ENCODE assay signal across 9 cellular contexts in genomic region chr3:153290278-153291015, GRCh38.
DNase-seq lines count a peak whose midpoint lies in the region; ATAC-seq and TF ChIP-seq lines count a peak whose summit lies in the region.
"Had no signal": no experiment of that assay in that cellular context is flagged by ENCODE, and none has a peak within 500 bp of the region (broad histone marks: within the 10 kb centered on the region; RNA-seq: fewer than 3 reads in every experiment).

No MANE protein-coding gene starts in this region.

- no peak overlapping the region for H4K8ac ChIP-seq in mesendoderm (ENCODE audit: low read depth, low read length)

- H3K36me3 ChIP-seq in colonic mucosa (no peaks in the 10 kb centered on the region), mesendoderm (ENCODE audit: control insufficient read depth, insufficient read depth, low read length) (no peaks in the 10 kb centered on the region)
- H3K36me3 ChIP-seq: stomach had no signal

- no peaks in the 10 kb centered on the region for H3K9me3 ChIP-seq in colonic mucosa
- H3K9me3 ChIP-seq: stomach had no signal

- no peak overlapping the region for H3K23ac ChIP-seq in mesendoderm (ENCODE audit: low read length)

- no peak for TF ChIP-seq POLR2A in NB4 (IDR thresholded peaks at IDR 0.05; ENCODE audit: extremely low read depth, insufficient read length)

- H2BK15ac ChIP-seq in mesendoderm (replicated peaks; ENCODE audit: low read depth), result no peak overlapping the region

- H2BK5ac ChIP-seq in mesendoderm (ENCODE audit: low read length), result no peak overlapping the region

- DNase-seq in ELR (ENCODE audit: low read depth) (peak; percentile 63), NB4 (ENCODE audit: low read depth) (peak; percentile 20), colonic mucosa (no peak), mesendoderm (peak; percentile 45), NCI-H2081 treated with DMSO at 0.1 percent for 48 hours (lab: John Stamatoyannopoulos, UW) (no peak), cerebellar nuclear complex (lab: John Stamatoyannopoulos, UW) (no peak)
- DNase-seq: activated B cell treated with CpG ODN at 0.5 μM for 24 hours, stomach had no signal

- H3K4me1 ChIP-seq in colonic mucosa (no peaks in the 10 kb centered on the region), mesendoderm (ENCODE audit: control insufficient read depth, low read depth, low read length) (no peaks in the 10 kb centered on the region)

- no peak overlapping the region for H2AK5ac ChIP-seq in mesendoderm (ENCODE audit: low read length)

- H3K27ac ChIP-seq in colonic mucosa, result no peak overlapping the region
- H3K27ac ChIP-seq in mesendoderm (ENCODE audit: low read depth, low read length), result no peak overlapping the region
- H3K27ac ChIP-seq: stomach had no signal

- no peaks in the 10 kb centered on the region for H3K79me1 ChIP-seq in mesendoderm (ENCODE audit: low read length)

- no peak overlapping the region for H4K5ac ChIP-seq in mesendoderm (ENCODE audit: low read length)

- H3K18ac ChIP-seq in mesendoderm (ENCODE audit: low read length), result no peak overlapping the region

- no peaks in the 10 kb centered on the region for H3K79me2 ChIP-seq in mesendoderm (ENCODE audit: control insufficient read depth, insufficient read depth, low read length)

- no peak overlapping the region for H3K4ac ChIP-seq in mesendoderm (ENCODE audit: low read depth, low read length)

- H2BK120ac ChIP-seq in mesendoderm (ENCODE audit: low read depth, low read length), result no peak overlapping the region

- H3K9ac ChIP-seq in colonic mucosa (ENCODE audit: low read depth in 2 of 2, low read length in 2 of 2) (no peak overlapping the region), mesendoderm (ENCODE audit: low read length) (no peak overlapping the region)

- intact Hi-C loops in colonic mucosa (cut with DNase I), result loop anchor here (5.0 to 10.0 kb wide), 2 partner anchors 248 to 304 kb away; no protein-coding TSS in a partner anchor

- H3K4me3 ChIP-seq in NB4 (ENCODE audit: low read depth, low read length) (no peak overlapping the region), colonic mucosa (no peak overlapping the region), mesendoderm (ENCODE audit: low read length) (no peak overlapping the region)
- H3K4me3 ChIP-seq: stomach had no signal

- no peak for ATAC-seq in GM21737 (IDR thresholded peaks at IDR 0.05; ENCODE audit: unreplicated experiment)

- no peak overlapping the region for H3K4me2 ChIP-seq in mesendoderm (ENCODE audit: low read length)

- peak; percentile 10 for TF ChIP-seq CTCF in NB4 (IDR thresholded peaks at IDR 0.05; ENCODE audit: low read depth, low read length)
- TF ChIP-seq CTCF in colonic mucosa (IDR thresholded peaks at IDR 0.05), result peak; percentile 27

- H3K27me3 ChIP-seq in colonic mucosa (no peaks in the 10 kb centered on the region), mesendoderm (ENCODE audit: insufficient read depth, low read length, poor library complexity) (no peaks in the 10 kb centered on the region)
- H3K27me3 ChIP-seq: stomach had no signal

- WGBS in mesendoderm (ENCODE audit: extremely low coverage, insufficient coverage, low lambda C conversion rate), result no CpG with 5 or more reads among the region's 1 CpG

- no peak overlapping the region for H3K56ac ChIP-seq in mesendoderm (ENCODE audit: low read length)

Comparison
In these comparisons a context has a peak if more than half of its experiments do, and no peak if none do; other contexts are left out.
1. DNase-seq: peak in ELR (single experiment), NB4 (single experiment) and mesendoderm (single experiment); none in colonic mucosa (single experiment), NCI-H2081 treated with DMSO at 0.1 percent for 48 hours (single experiment) and cerebellar nuclear complex (0 of 2).